ENCODE assay signal across 20 cellular contexts in genomic region chr11:92216789-92217188, GRCh38. TPM values are rescaled to one million over a fixed set of nuclear protein-coding genes. Genes with fewer than 3 reads are reported as not detected.
DNase-seq lines count a peak whose midpoint lies in the region; ATAC-seq and TF ChIP-seq lines count a peak whose summit lies in the region.
"Had no signal": no experiment of that assay in that cellular context is flagged by ENCODE, and none has a peak within 500 bp of the region (broad histone marks: within the 10 kb centered on the region; RNA-seq: fewer than 3 reads in every experiment).

No MANE protein-coding gene starts in this region.

- peaks cover 42% of the 10 kb centered on the region for H3K27me3 ChIP-seq in foreskin keratinocyte

- DNase-seq in EL (peak; percentile 13), LoVo (ENCODE audit: low spot score) (peak; percentile 15), foreskin keratinocyte (no peak), left colon (no peak), superior temporal gyrus (ENCODE audit: extremely low spot score) (no peak)
- no peak for DNase-seq in activated CD4-positive, alpha-beta T cell treated with anti-CD3 and anti-CD28 coated beads, Interleukin-2, amount 50 U/mL, for 4 hours
- DNase-seq: Caco-2; CD4-positive, alpha-beta T cell; HCEC 1CT; NCI-H1105; NCI-H1694; NCI-H2227 treated with DMSO at 0.1 percent for 48 hours; NCI-H510A treated with DMSO at 0.1 percent for 48 hours; NCI-H774; OCI-M1; SHP77 had no signal

- no peak for TF ChIP-seq CTCF in foreskin keratinocyte (conservative IDR thresholded peaks at IDR 0.05)

- H3K4me1 ChIP-seq in foreskin keratinocyte: no peaks in the 10 kb centered on the region
- H3K4me1 ChIP-seq: A549, Caco-2 had no signal

- intact Hi-C loops in left colon (cut with DNase I, micrococcal nuclease): no loop called here

- ATAC-seq in foreskin keratinocyte (peak; percentile 62), left colon (peak; percentile 27), esophagus mucosa (no peak)
- ATAC-seq: A549 had no signal

- H3K27ac ChIP-seq in foreskin keratinocyte: no peak overlapping the region
- H3K27ac ChIP-seq: A549, HL-60, SK-N-MC had no signal

RNA-seq across cellular contexts. Expression of gene FAT3, which starts 7.8 kb away (rescaled TPM):
- total RNA-seq in foreskin keratinocyte: 0.44 and 0.46 TPM in 2 replicates
- 0.04 and 0.09 TPM in 2 replicates for polyA plus RNA-seq in foreskin keratinocyte
- under 1 TPM; 0.06 to 0.73 TPM for total RNA-seq in left colon
- total RNA-seq in esophagus mucosa: 0.12 TPM
- total RNA-seq: CD4-positive, alpha-beta T cell had no signal

Comparison
In these comparisons a context has a peak if more than half of its experiments do, and no peak if none do; other contexts are left out.
1. DNase-seq: peak in EL (single experiment) and LoVo (single experiment); none in foreskin keratinocyte (0 of 2), left colon (0 of 2), activated CD4-positive, alpha-beta T cell treated with anti-CD3 and anti-CD28 coated beads, Interleukin-2, amount 50 U/mL, for 4 hours (0 of 2) and superior temporal gyrus (single experiment).